11 cellular contexts compared by ENCODE assay signal in the genomic region with DNA sequence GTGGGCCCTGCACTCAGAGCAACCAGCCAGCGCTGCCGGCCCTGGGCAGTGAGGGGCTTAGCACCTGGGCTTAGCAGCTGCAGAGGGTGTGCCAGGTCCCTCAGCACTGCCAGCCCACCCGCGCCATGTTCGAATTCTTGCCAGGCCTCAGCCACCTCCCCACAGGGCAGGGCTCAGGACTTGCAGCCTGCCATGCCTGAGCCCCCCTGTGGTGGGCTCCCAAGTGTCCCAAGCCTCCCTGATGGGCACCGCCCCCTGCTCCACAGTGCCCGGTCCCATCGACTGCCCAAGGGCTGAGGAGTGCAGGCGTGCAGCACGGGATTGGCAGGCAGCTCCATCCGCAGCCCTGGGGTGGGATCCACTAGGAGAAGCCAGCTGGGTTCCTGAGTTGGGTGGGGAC.
"Had no signal": no experiment of that assay in that cellular context is flagged by ENCODE, and none has a peak within 500 bp of the region (broad histone marks: within the 10 kb centered on the region; RNA-seq: fewer than 3 reads in every experiment).

No MANE protein-coding gene starts in this region.

- H3K4me3 ChIP-seq: GM23248, GM23338, HAP-1 had no signal

- H3K36me3 ChIP-seq: HAP-1 had no signal

- FAIRE-seq: H1, H54 had no signal

- DNase-seq: GM23248, GOT3, H7, H9, HCEC 1CT, HFFc6 had no signal

- H3K4me1 ChIP-seq: HAP-1 had no signal

- H3K27ac ChIP-seq: GM23248 had no signal

- H3K9me3 ChIP-seq: HAP-1 had no signal

- H3K4me3 Mint-ChIP-seq: GM23338, H9, HFFc6 had no signal

- H3K9ac ChIP-seq: GM23248 had no signal

- H3K4me1 Mint-ChIP-seq: GM23338, H9 had no signal

- H3K27ac Mint-ChIP-seq: GM23338, H9, HFFc6 had no signal

- ATAC-seq: GM23338, HCT116 had no signal
